Comparison of ENCODE assay signal across 21 cellular contexts in genomic region chr12:44497044-44497443, GRCh38.
DNase-seq lines count a peak whose midpoint lies in the region; ATAC-seq and TF ChIP-seq lines count a peak whose summit lies in the region.
"Had no signal": no experiment of that assay in that cellular context is flagged by ENCODE, and none has a peak within 500 bp of the region (broad histone marks: within the 10 kb centered on the region; RNA-seq: fewer than 3 reads in every experiment).

No MANE protein-coding gene starts in this region.

- TF ChIP-seq CTCF in GM06990 (IDR thresholded peaks at IDR 0.05; ENCODE audit: insufficient read depth, low read length, poor library complexity, severe bottlenecking) (peak; percentile 37), RWPE2 (IDR thresholded peaks at IDR 0.05; ENCODE audit: poor library complexity, severe bottlenecking) (peak; percentile 12), omental fat pad (IDR thresholded peaks at IDR 0.05) (no peak)

- no peaks in the 10 kb centered on the region for H3K9me3 ChIP-seq in RWPE2 (ENCODE audit: severe bottlenecking)
- H3K9me3 ChIP-seq: vagina had no signal

- H3K36me3 ChIP-seq in GM06990 (ENCODE audit: control insufficient read depth, insufficient read depth, low read length) = no peaks in the 10 kb centered on the region
- H3K36me3 ChIP-seq in RWPE2 (ENCODE audit: low read depth) = no peaks in the 10 kb centered on the region
- H3K36me3 ChIP-seq: vagina had no signal

- H3K4me3 ChIP-seq in GM06990 (replicated peaks; ENCODE audit: low read depth, low read length) (no peak overlapping the region), RWPE2 (ENCODE audit: severe bottlenecking) (no peak overlapping the region)
- H3K4me3 ChIP-seq: SK-N-MC, skin epidermis, vagina had no signal

- no peaks in the 10 kb centered on the region for H3K4me1 ChIP-seq in RWPE2 (ENCODE audit: insufficient read depth, poor library complexity, severe bottlenecking)
- H3K4me1 ChIP-seq: vagina had no signal

- no peaks in the 10 kb centered on the region for H3K27me3 ChIP-seq in GM06990 (replicated peaks; ENCODE audit: control insufficient read depth, insufficient read depth, low read length)
- H3K27me3 ChIP-seq in RWPE2 (ENCODE audit: insufficient read depth, poor library complexity, severe bottlenecking) = no peaks in the 10 kb centered on the region
- H3K27me3 ChIP-seq: vagina had no signal

- no peak for ATAC-seq in RWPE2 (ENCODE audit: low read depth)
- ATAC-seq in GM21447 (IDR thresholded peaks at IDR 0.05; ENCODE audit: unreplicated experiment) = no peak
- ATAC-seq in omental fat pad (ENCODE audit: low FRiP score) = no peak
- ATAC-seq: naive thymus-derived CD4-positive, alpha-beta T cell had no signal

- DNase-seq in GM06990 (ENCODE audit: extremely low read depth, insufficient read length) = no peak
- DNase-seq in RWPE2 (ENCODE audit: low spot score) = no peak
- DNase-seq in left kidney (ENCODE audit: low read depth, low spot score) = peak; percentile 4
- DNase-seq in omental fat pad (ENCODE audit: low spot score) = no peak
- DNase-seq in activated CD4-positive, CD25-positive, alpha-beta regulatory T cell (lab: John Stamatoyannopoulos, UW) = no peak
- no peak for DNase-seq in KBM-7
- DNase-seq: activated CD4-positive, alpha-beta T cell treated with anti-CD3 and anti-CD28 coated beads, Interleukin-2, amount 50 U/mL, for 1 hour; activated naive CD4-positive, alpha-beta T cell; activated T-cell treated with anti-CD3 and anti-CD28 coated beads for 4 hours; anterior cingulate cortex; effector CD8-positive, alpha-beta T cell; naive thymus-derived CD4-positive, alpha-beta T cell; NCI-H1092; NCI-H2081 treated with DMSO at 0.1 percent for 48 hours; posterior cingulate gyrus; stimulated activated CD8-positive, alpha-beta memory T cell treated with anti-CD3 and anti-CD28 coated beads, Interleukin-4, amount 100 ng/mL, for 48 hours had no signal

- H3K27ac ChIP-seq in RWPE2 (ENCODE audit: poor library complexity, severe bottlenecking) = no peak overlapping the region
- H3K27ac ChIP-seq: SK-N-MC, skin epidermis, vagina had no signal

- in situ Hi-C loops in KBM-7 (cut with MboI; ENCODE audit: low pct_unique_long_range_greater_than_20kb, low sequenced_read_pairs) = no loop called here

- no peak for TF ChIP-seq EP300 in Ishikawa (IDR thresholded peaks at IDR 0.05; ENCODE audit: borderline replicate concordance)

- TF ChIP-seq RAD21 in Ishikawa (IDR thresholded peaks at IDR 0.05; ENCODE audit: low read depth) = peak; percentile 67; the same call in 1 of the 2 replicates

TF ChIP-seq in Ishikawa, 13 proteins besides CTCF, POLR2A, EP300 and RAD21:
- TF ChIP-seq CEBPB (IDR thresholded peaks at IDR 0.05) (0 out of 2 replicates have a peak, but pooled peaks have one; percentile 25), MAX (IDR thresholded peaks at IDR 0.05) (no peak), YY1 (IDR thresholded peaks at IDR 0.05; ENCODE audit: low read depth) (no peak), TEAD4 (IDR thresholded peaks at IDR 0.05) (no peak), EGR1 (IDR thresholded peaks at IDR 0.05) (no peak), CREB1 (IDR thresholded peaks at IDR 0.05; ENCODE audit: low read depth) (no peak), TAF1 (IDR thresholded peaks at IDR 0.05; ENCODE audit: low read depth) (no peak)

Comparison
In these comparisons a context has a peak if more than half of its experiments do, and no peak if none do; other contexts are left out.
1. CTCF ChIP-seq: peak in GM06990 (single experiment) and RWPE2 (single experiment); none in omental fat pad (0 of 3).